21 cellular contexts compared by ENCODE assay signal in the genomic region with DNA sequence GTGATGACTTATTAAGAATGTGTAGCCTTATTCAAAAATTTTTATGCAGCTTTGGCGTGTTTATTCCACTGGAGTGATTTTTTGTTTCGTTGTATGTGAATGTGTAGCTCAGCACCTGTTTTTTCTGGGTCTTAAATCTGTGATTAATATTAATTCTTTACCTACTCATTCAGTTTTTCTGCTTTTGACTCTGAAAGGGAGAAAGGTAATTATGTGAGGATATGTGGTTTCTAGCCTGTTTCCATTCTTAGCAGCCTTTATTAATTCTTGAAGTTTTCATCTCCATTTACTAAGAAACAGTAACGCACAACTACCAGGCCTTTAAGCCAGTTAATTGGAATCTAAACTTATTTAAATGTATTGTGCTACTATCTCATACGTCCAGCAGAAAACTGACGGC. TPM values are rescaled to one million over a fixed set of nuclear protein-coding genes. Genes with fewer than 3 reads are reported as not detected.
DNase-seq lines count a peak whose midpoint lies in the region; ATAC-seq, FAIRE-seq and TF ChIP-seq lines count a peak whose summit lies in the region.
"Had no signal": no experiment of that assay in that cellular context is flagged by ENCODE, and none has a peak within 500 bp of the region (broad histone marks: within the 10 kb centered on the region; RNA-seq: fewer than 3 reads in every experiment).

No MANE protein-coding gene starts in this region.

- H3K9me1 ChIP-seq in K562 (ENCODE audit: control insufficient read depth, insufficient read depth, low read length), result no peaks in the 10 kb centered on the region

- H3K27ac ChIP-seq in GM23338 (ENCODE audit: low read depth) (0 out of 2 replicates have a peak overlapping the region, but pooled peaks have one; percentile 15), K562 (ENCODE audit: extremely low read depth, low read depth, low read length) (no peak overlapping the region), psoas muscle (no peak overlapping the region), uterus (no peak overlapping the region)
- H3K27ac ChIP-seq: RWPE1, SJSA1 had no signal

- H4K20me1 ChIP-seq in GM23338 (replicated peaks; ENCODE audit: insufficient read depth) (peaks cover 18% of the 10 kb centered on the region), K562 (replicated peaks; ENCODE audit: control insufficient read depth, insufficient read depth, low read length) (peaks cover 11% of the 10 kb centered on the region)

- ATAC-seq in GM23338 (no peak), K562 (no peak), psoas muscle (no peak)
- peak; percentile 69 for ATAC-seq in stimulated activated effector memory CD8-positive, alpha-beta T cell treated with anti-CD3 and anti-CD28 coated beads, Interleukin-12 subunit alpha, Interleukin-12 subunit beta, amount 100 ng/mL, for 72 hours
- ATAC-seq: PC-3 had no signal

- H3K9me3 Mint-ChIP-seq in activated naive CD8-positive, alpha-beta T cell (ENCODE audit: low read depth), result no peaks in the 10 kb centered on the region
- no peaks in the 10 kb centered on the region for H3K9me3 Mint-ChIP-seq in activated naive CD8-positive, alpha-beta T cell treated with anti-CD3 and anti-CD28 coated beads for 36 hours
- H3K9me3 Mint-ChIP-seq in GM23338, result no peaks in the 10 kb centered on the region
- H3K9me3 Mint-ChIP-seq in stimulated activated effector memory CD8-positive, alpha-beta T cell treated with anti-CD3 and anti-CD28 coated beads, Interleukin-12 subunit alpha, Interleukin-12 subunit beta, amount 100 ng/mL, for 72 hours, result no peaks in the 10 kb centered on the region
- H3K9me3 Mint-ChIP-seq: CD14-positive monocyte had no signal

- no peak for TF ChIP-seq POLR2A in K562 (conservative IDR thresholded peaks at IDR 0.05)
- TF ChIP-seq POLR2A in uterus (IDR thresholded peaks at IDR 0.05), result no peak

- H3K9me3 ChIP-seq in K562 (replicated peaks; ENCODE audit: control insufficient read depth, insufficient read depth, low read depth, low read length) (no peaks in the 10 kb centered on the region), psoas muscle (no peaks in the 10 kb centered on the region), uterus (no peaks in the 10 kb centered on the region)
- H3K9me3 ChIP-seq: SJSA1 had no signal

- H3K4me3 Mint-ChIP-seq in activated naive CD8-positive, alpha-beta T cell, result no peak overlapping the region
- no peak overlapping the region for H3K4me3 Mint-ChIP-seq in activated naive CD8-positive, alpha-beta T cell treated with anti-CD3 and anti-CD28 coated beads for 36 hours
- H3K4me3 Mint-ChIP-seq in GM23338, result no peak overlapping the region
- H3K4me3 Mint-ChIP-seq in stimulated activated effector memory CD8-positive, alpha-beta T cell treated with anti-CD3 and anti-CD28 coated beads, Interleukin-12 subunit alpha, Interleukin-12 subunit beta, amount 100 ng/mL, for 72 hours, result peak overlapping the region; percentile 15
- H3K4me3 Mint-ChIP-seq: CD14-positive monocyte had no signal

- no peak for TF ChIP-seq RAD21 in K562 (CRISPR knock-in tag; conservative IDR thresholded peaks at IDR 0.05 in 1 of 2, IDR thresholded peaks at IDR 0.05 in 1 of 2)

- no peak overlapping the region for H3K9ac ChIP-seq in K562 (ENCODE audit: insufficient read depth in 1 of 2, low read depth in 2 of 2, low read length in 2 of 2)

- peaks cover 37% of the 10 kb centered on the region for H3K4me1 Mint-ChIP-seq in activated naive CD8-positive, alpha-beta T cell (ENCODE audit: low read depth)
- H3K4me1 Mint-ChIP-seq in activated naive CD8-positive, alpha-beta T cell treated with anti-CD3 and anti-CD28 coated beads for 36 hours, result peaks cover 36% of the 10 kb centered on the region
- H3K4me1 Mint-ChIP-seq in GM23338, result peaks cover 6% of the 10 kb centered on the region
- peaks cover 36% of the 10 kb centered on the region for H3K4me1 Mint-ChIP-seq in stimulated activated effector memory CD8-positive, alpha-beta T cell treated with anti-CD3 and anti-CD28 coated beads, Interleukin-12 subunit alpha, Interleukin-12 subunit beta, amount 100 ng/mL, for 72 hours

- peak overlapping the region; percentile 23 for H3K27ac Mint-ChIP-seq in activated naive CD8-positive, alpha-beta T cell
- no peak overlapping the region for H3K27ac Mint-ChIP-seq in activated naive CD8-positive, alpha-beta T cell treated with anti-CD3 and anti-CD28 coated beads for 36 hours
- no peak overlapping the region for H3K27ac Mint-ChIP-seq in GM23338
- H3K27ac Mint-ChIP-seq in stimulated activated effector memory CD8-positive, alpha-beta T cell treated with anti-CD3 and anti-CD28 coated beads, Interleukin-12 subunit alpha, Interleukin-12 subunit beta, amount 100 ng/mL, for 72 hours, result peak overlapping the region; percentile 83

- in situ Hi-C loops in K562 (cut with MboI), result no loop called here

- DNase-seq in activated naive CD8-positive, alpha-beta T cell treated with anti-CD3 and anti-CD28 coated beads for 36 hours, result no peak
- DNase-seq in GM23338 (ENCODE audit: low spot score) (no peak), K562 (ENCODE audit: extremely low read depth in 1 of 4, low spot score in 3 of 4) (no peak), psoas muscle (no peak), uterus (no peak), NCI-H1417 (lab: John Stamatoyannopoulos, UW) (no peak)
- no peak for DNase-seq in stimulated activated effector memory CD8-positive, alpha-beta T cell treated with anti-CD3 and anti-CD28 coated beads, Interleukin-12 subunit alpha, Interleukin-12 subunit beta, amount 100 ng/mL, for 72 hours (ENCODE audit: low spot score in 2 of 2)
- DNase-seq: ACHN, AML-193, Calu3, DMS53, GOT3, NCI-H1417 treated with DMSO at 0.1 percent for 48 hours, NCI-H1930, NCI-H446, NCI-H69, PC-3 had no signal

- no peaks in the 10 kb centered on the region for H3K27me3 Mint-ChIP-seq in activated naive CD8-positive, alpha-beta T cell
- H3K27me3 Mint-ChIP-seq in activated naive CD8-positive, alpha-beta T cell treated with anti-CD3 and anti-CD28 coated beads for 36 hours, result no peaks in the 10 kb centered on the region
- H3K27me3 Mint-ChIP-seq in GM23338 (ENCODE audit: insufficient read depth, low read depth, poor library complexity), result peaks cover 1% of the 10 kb centered on the region

- no peak overlapping the region for H2AFZ ChIP-seq in GM23338
- no peak overlapping the region for H2AFZ ChIP-seq in K562 (ENCODE audit: low read depth, low read length)

- no peak overlapping the region for H3K4me3 ChIP-seq in GM23338
- H3K4me3 ChIP-seq in K562, result no peak overlapping the region
- no peak overlapping the region for H3K4me3 ChIP-seq in psoas muscle
- no peak overlapping the region for H3K4me3 ChIP-seq in uterus
- H3K4me3 ChIP-seq: SJSA1 had no signal

- peak; percentile 6 for FAIRE-seq in K562 (lab: Jason Lieb, UNC)

- BruUV-seq in K562 (replicated peaks; lab: Mats Ljungman, UMichigan), result no TSS peak

- no peaks in the 10 kb centered on the region for H3K9me2 ChIP-seq in GM23338 (ENCODE audit: insufficient read depth)

- H3K4me1 ChIP-seq in GM23338 (ENCODE audit: insufficient read depth) (no peaks in the 10 kb centered on the region), K562 (replicated peaks in 1 of 2; ENCODE audit: control insufficient read depth in 2 of 2, insufficient read depth in 2 of 2, low read length in 2 of 2) (peaks cover 2 to 8% of the 10 kb centered on the region in 2 experiments; a peak in 4 of 5 replicates), psoas muscle (peaks cover 10% of the 10 kb centered on the region), uterus (peaks cover 0 to 2% of the 10 kb centered on the region in 2 donors)

- H3K36me3 ChIP-seq in GM23338 (ENCODE audit: insufficient read depth), result peaks cover 10% of the 10 kb centered on the region
- peaks cover 49% of the 10 kb centered on the region for H3K36me3 ChIP-seq in K562 (ENCODE audit: control insufficient read depth, insufficient read depth, low read length)
- H3K36me3 ChIP-seq in psoas muscle (ENCODE audit: insufficient read depth in 1 of 2, low read depth in 1 of 2), result peaks cover 9 to 60% of the 10 kb centered on the region in 2 donors
- no peaks in the 10 kb centered on the region for H3K36me3 ChIP-seq in uterus

- TF ChIP-seq CTCF in GM23338 (conservative IDR thresholded peaks at IDR 0.05; ENCODE audit: low read depth in 2 of 2), result no peak
- no peak for TF ChIP-seq CTCF in K562 (IDR thresholded peaks at IDR 0.05 in 2 of 3, conservative IDR thresholded peaks at IDR 0.05 in 1 of 3; ENCODE audit: insufficient read depth in 2 of 3, low read depth in 1 of 3, low read length in 3 of 3)
- no peak for TF ChIP-seq CTCF in psoas muscle (IDR thresholded peaks at IDR 0.05)
- no peak for TF ChIP-seq CTCF in uterus (IDR thresholded peaks at IDR 0.05)

- intact Hi-C loops in K562 (cut with micrococcal nuclease), result no loop called here
- intact Hi-C loops in psoas muscle (cut with DNase I), result no loop called here
- intact Hi-C loops in uterus (cut with DNase I; ENCODE audit: low total_unique reads), result no loop called here

- H3K36me3 Mint-ChIP-seq in activated naive CD8-positive, alpha-beta T cell, result peaks cover 5% of the 10 kb centered on the region
- peaks cover 28% of the 10 kb centered on the region for H3K36me3 Mint-ChIP-seq in activated naive CD8-positive, alpha-beta T cell treated with anti-CD3 and anti-CD28 coated beads for 36 hours
- H3K36me3 Mint-ChIP-seq in GM23338 (ENCODE audit: low read depth), result peaks cover 47% of the 10 kb centered on the region
- peaks cover 93% of the 10 kb centered on the region for H3K36me3 Mint-ChIP-seq in stimulated activated effector memory CD8-positive, alpha-beta T cell treated with anti-CD3 and anti-CD28 coated beads, Interleukin-12 subunit alpha, Interleukin-12 subunit beta, amount 100 ng/mL, for 72 hours

- H3K27me3 ChIP-seq in GM23338 (ENCODE audit: insufficient read depth) (no peaks in the 10 kb centered on the region), K562 (ENCODE audit: control insufficient read depth in 2 of 2, insufficient read depth in 2 of 2, low read length in 2 of 2) (no peaks in the 10 kb centered on the region), psoas muscle (ENCODE audit: insufficient read depth in 3 of 3, low read length in 2 of 3) (no peaks in the 10 kb centered on the region), uterus (no peaks in the 10 kb centered on the region)
- H3K27me3 ChIP-seq: SJSA1 had no signal

- H3K79me2 ChIP-seq in GM23338 (replicated peaks; ENCODE audit: insufficient read depth) (peaks cover 19% of the 10 kb centered on the region; the same call in 1 of the 2 replicates), K562 (ENCODE audit: control insufficient read depth, insufficient read depth, low read length) (0 out of 3 replicates have a peak, but pooled peaks cover 3% of the 10 kb centered on the region)

- no peaks in the 10 kb centered on the region for H3F3A ChIP-seq in GM23338 (replicated peaks; ENCODE audit: low read depth)

- CTCF ChIA-PET in K562 (lab: Yijun Ruan, JAX; ENCODE audit: low intra/inter-chr PET ratio), result no interaction called here

- WGBS in K562 (ENCODE audit: insufficient coverage, low coverage, missing lambda C conversion rate), result 97% methylated on average over 5 of the region's 5 CpGs
- 89 to 91% (median 89%) methylated on average over 5 of the region's 5 CpGs for WGBS in psoas muscle, 3 donors

- no peak for TF ChIP-seq EP300 in K562 (IDR thresholded peaks at IDR 0.05; ENCODE audit: low read length)

- H3K4me2 ChIP-seq in GM23338, result no peak overlapping the region
- no peak overlapping the region for H3K4me2 ChIP-seq in K562 (ENCODE audit: insufficient read depth, low read length)

- POLR2A ChIA-PET in K562 (lab: Yijun Ruan, JAX), result no interaction called here

RNA-seq across cellular contexts. Expression of gene HEATR3, which starts 7.0 kb away (rescaled TPM):
- total RNA-seq in activated naive CD8-positive, alpha-beta T cell treated with anti-CD3 and anti-CD28 coated beads for 36 hours, result 10 to 100 TPM; 26.8 to 27.6 TPM
- 29.9 and 35.0 TPM in 2 replicates for total RNA-seq in GM23338 (2014; rRNA removed; shearing (Covaris generic))
- polyA plus RNA-seq in GM23338 (2016; fragmentation: Nextera tagmentation; extraction: Ambion mirVana) (7.5 and 8.0 TPM in 2 replicates), K562 (2011; rRNA removed) (21.4 and 23.7 TPM in 2 replicates), K562 (2014; fragmentation: Illumina TruSeq; extraction: Trizol) (16.5 and 30.2 TPM in 2 replicates), K562 (2014; fragmentation: Nextera tagmentation; extraction: Ambion mirVana) (1 to 10 TPM; 1.7 to 3.7 TPM), K562 (2014; rRNA removed) (16.7 and 17.5 TPM in 2 replicates), psoas muscle (10 to 100 TPM in 2 of 3 donors, 1 to 10 TPM in 1; 8.6 to 12.1 (median 10.4) TPM)
- total RNA-seq in K562 (2011; cell fraction: chromatin; rRNA removed; ENCODE audit: low replicate concordance), result 22.3 and 30.6 TPM in 2 replicates
- total RNA-seq in K562 (2011; cell fraction: nucleolus; rRNA removed), result 20.1 and 22.7 TPM in 2 replicates
- total RNA-seq in K562 (2011; cell fraction: nucleoplasm; rRNA removed), result 18.8 and 20.9 TPM in 2 replicates
- total RNA-seq in K562 (2014; rRNA removed) (17.8 and 23.6 TPM in 2 replicates), K562 (2014; rRNA removed; fragmentation: Illumina TruSeq; extraction: Trizol) (18.8 and 19.0 TPM in 2 replicates), K562 (2015; rRNA removed; fragmentation: Illumina TruSeq; extraction: Trizol) (20.2 and 23.6 TPM in 2 replicates), K562 (2021) (18.9 and 19.2 TPM in 2 replicates), psoas muscle (10 to 100 TPM in 3 of 4 donors, 1 to 10 TPM in 1; 9.2 to 20.9 (median 13.4) TPM), uterus (10 to 100 TPM in 3 of 4 donors, 1 to 10 TPM in 1; 8.2 to 53.0 (median 15.5) TPM)
- polyA plus RNA-seq in K562 (2011; cell fraction: cytosol; rRNA removed), result 12.4 and 13.1 TPM in 2 replicates
- polyA plus RNA-seq in K562 (2011; cell fraction: nucleus; rRNA removed), result 48.8 and 52.5 TPM in 2 replicates
- 8.2 and 10.9 TPM in 2 replicates for polyA plus RNA-seq in K562 (2012)
- polyA minus RNA-seq in K562 (2011; rRNA and poly(A)+ RNA removed), result 16.7 and 22.1 TPM in 2 replicates
- 10.0 and 16.2 TPM in 2 replicates for polyA minus RNA-seq in K562 (2011; cell fraction: cytosol; rRNA and poly(A)+ RNA removed)
- 19.5 and 21.8 TPM in 2 replicates for polyA minus RNA-seq in K562 (2011; cell fraction: nucleus; rRNA and poly(A)+ RNA removed)

RNA-seq across cellular contexts. Expression of gene CNEP1R1, which starts 47.7 kb away (rescaled TPM):
- 10 to 100 TPM; 15.6 to 16.0 TPM for total RNA-seq in activated naive CD8-positive, alpha-beta T cell treated with anti-CD3 and anti-CD28 coated beads for 36 hours
- 19.1 and 30.3 TPM in 2 replicates for total RNA-seq in GM23338 (2014; rRNA removed; shearing (Covaris generic))
- polyA plus RNA-seq in GM23338 (2016; fragmentation: Nextera tagmentation; extraction: Ambion mirVana) (11.8 and 13.8 TPM in 2 replicates), K562 (2011; rRNA removed) (19.4 and 20.1 TPM in 2 replicates), K562 (2014; fragmentation: Illumina TruSeq; extraction: Trizol) (8.1 and 8.8 TPM in 2 replicates), K562 (2014; fragmentation: Nextera tagmentation; extraction: Ambion mirVana) (10 to 100 TPM in 1 of 2 experiments, 1 to 10 TPM in 1; 9.7 to 10.8 TPM), K562 (2014; rRNA removed) (9.7 and 10.6 TPM in 2 replicates), psoas muscle (10 to 100 TPM; 11.6 to 45.5 (median 16.2) TPM)
- total RNA-seq in K562 (2011; cell fraction: chromatin; rRNA removed; ENCODE audit: low replicate concordance), result 30.9 and 56.1 TPM in 2 replicates
- 28.0 and 29.5 TPM in 2 replicates for total RNA-seq in K562 (2011; cell fraction: nucleolus; rRNA removed)
- 38.5 and 53.7 TPM in 2 replicates for total RNA-seq in K562 (2011; cell fraction: nucleoplasm; rRNA removed)
- total RNA-seq in K562 (2014; rRNA removed) (7.6 and 11.8 TPM in 2 replicates), K562 (2014; rRNA removed; fragmentation: Illumina TruSeq; extraction: Trizol) (11.4 and 15.8 TPM in 2 replicates), K562 (2015; rRNA removed; fragmentation: Illumina TruSeq; extraction: Trizol) (11.7 and 13.8 TPM in 2 replicates), K562 (2021) (8.8 and 10.9 TPM in 2 replicates), psoas muscle (10 to 100 TPM; 10.9 to 15.8 (median 14.8) TPM), uterus (10 to 100 TPM; 14.1 to 51.7 (median 29.5) TPM)
- 5.1 and 12.1 TPM in 2 replicates for polyA plus RNA-seq in K562 (2011; cell fraction: cytosol; rRNA removed)
- polyA plus RNA-seq in K562 (2011; cell fraction: nucleus; rRNA removed), result 18.1 and 25.9 TPM in 2 replicates
- polyA plus RNA-seq in K562 (2012), result 6.9 and 7.8 TPM in 2 replicates
- 23.6 and 25.8 TPM in 2 replicates for polyA minus RNA-seq in K562 (2011; rRNA and poly(A)+ RNA removed)
- 9.8 and 10.5 TPM in 2 replicates for polyA minus RNA-seq in K562 (2011; cell fraction: cytosol; rRNA and poly(A)+ RNA removed)
- 16.2 and 23.8 TPM in 2 replicates for polyA minus RNA-seq in K562 (2011; cell fraction: nucleus; rRNA and poly(A)+ RNA removed)

Comparison
In these comparisons a context has a peak if more than half of its experiments do, and no peak if none do; other contexts are left out.
1. H3K27ac Mint-ChIP-seq: peak in activated naive CD8-positive, alpha-beta T cell (single experiment) and stimulated activated effector memory CD8-positive, alpha-beta T cell treated with anti-CD3 and anti-CD28 coated beads, Interleukin-12 subunit alpha, Interleukin-12 subunit beta, amount 100 ng/mL, for 72 hours (single experiment); none in activated naive CD8-positive, alpha-beta T cell treated with anti-CD3 and anti-CD28 coated beads for 36 hours (single experiment) and GM23338 (single experiment).